Comparison of ENCODE assay signal across 22 cellular contexts in genomic region chr6:45184040-45184439, GRCh38.
"Had no signal": no experiment of that assay in that cellular context is flagged by ENCODE, and none has a peak within 500 bp of the region (broad histone marks: within the 10 kb centered on the region; RNA-seq: fewer than 3 reads in every experiment).

No MANE protein-coding gene starts in this region.

- H3K9me3 ChIP-seq: esophagus muscularis mucosa, gastrocnemius medialis, heart right ventricle, left lung, lower lobe of right lung, mucosa of descending colon had no signal

- H3K4me1 ChIP-seq: esophagus muscularis mucosa, gastrocnemius medialis, heart right ventricle, left lung, lower lobe of right lung had no signal

- H3K36me3 ChIP-seq: esophagus muscularis mucosa, gastrocnemius medialis, heart right ventricle, left lung, lower lobe of right lung had no signal

- DNase-seq: dermis blood vessel endothelial cell; dorsolateral prefrontal cortex; effector CD4-positive, alpha-beta T cell; effector memory CD4-positive, alpha-beta T cell; foreskin keratinocyte; gastrocnemius medialis; glutamatergic neuron; head of caudate nucleus; heart right ventricle; hippocampal formation; left cardiac atrium; left lung; left ventricle myocardium superior; lower lobe of right lung; mesenchymal stem cell; mucosa of descending colon; naive thymus-derived CD4-positive, alpha-beta T cell had no signal

- H3K4me3 ChIP-seq: coronary artery, dorsolateral prefrontal cortex, esophagus muscularis mucosa, gastrocnemius medialis, heart right ventricle, left lung, lower lobe of right lung, mucosa of descending colon had no signal

- H3K27ac ChIP-seq: coronary artery, dorsolateral prefrontal cortex, esophagus muscularis mucosa, foreskin keratinocyte, gastrocnemius medialis, heart right ventricle, left lung, lower lobe of right lung had no signal

- ATAC-seq: foreskin keratinocyte; gastrocnemius medialis; heart right ventricle; left cardiac atrium; left lung; left ventricle myocardium superior; lower lobe of right lung; mucosa of descending colon; naive thymus-derived CD4-positive, alpha-beta T cell had no signal

- H3K27me3 ChIP-seq: dorsolateral prefrontal cortex, esophagus muscularis mucosa, foreskin keratinocyte, gastrocnemius medialis, heart right ventricle, left lung had no signal

- FAIRE-seq: endothelial cell of umbilical vein, islet of Langerhans, keratinocyte had no signal
